In the genomic region with DNA sequence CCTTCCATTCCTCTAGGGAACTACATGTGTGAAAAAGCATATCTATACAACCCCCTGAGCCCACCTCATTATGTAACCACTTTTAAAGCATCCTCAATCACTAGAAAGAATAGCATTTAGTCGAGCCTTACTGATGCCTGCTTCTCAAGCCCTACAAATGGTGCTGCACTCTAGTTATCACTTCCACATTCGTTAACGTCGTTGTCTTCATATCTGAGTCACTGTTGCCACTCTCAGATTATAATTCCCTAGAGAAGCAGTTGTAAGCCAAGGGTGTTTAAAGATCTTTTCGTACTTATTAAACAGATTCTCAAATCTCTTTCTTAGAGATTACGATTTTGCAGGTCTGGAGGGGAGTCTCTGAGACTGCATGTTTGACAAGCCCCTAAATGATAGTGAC, we compare ENCODE assay signal across 18 cellular contexts. TPM values are rescaled to one million over a fixed set of nuclear protein-coding genes. Genes with fewer than 3 reads are reported as not detected.
A peak's percentile ranks its signal among the peaks of the same experiment; 100 is the strongest.
DNase-seq lines count a peak whose midpoint lies in the region; ATAC-seq and TF ChIP-seq lines count a peak whose summit lies in the region.
"Had no signal": no experiment of that assay in that cellular context is flagged by ENCODE, and none has a peak within 500 bp of the region (broad histone marks: within the 10 kb centered on the region; RNA-seq: fewer than 3 reads in every experiment).

No MANE protein-coding gene starts in this region.

- H3K36me3 Mint-ChIP-seq in activated T-helper 1 cell treated with anti-CD3 and anti-CD28 coated beads, Interleukin-12 subunit alpha, Interleukin-12 subunit beta, Interleukin-2, Interleukin-4 antibody, amounts not matched to agents 30 ng/mL and 10 ng/mL and 1 ng/mL, durations not matched to agents 14 hours and 24 hours and 36 hours (ENCODE audit: low read depth) = peaks cover 21% of the 10 kb centered on the region
- peaks cover 6% of the 10 kb centered on the region for H3K36me3 Mint-ChIP-seq in activated T-cell treated with anti-CD3 and anti-CD28 coated beads, Interleukin-2, amount 50 U/mL, for 24 hours (ENCODE audit: low read depth)

- no peaks in the 10 kb centered on the region for H3K9me3 Mint-ChIP-seq in activated T-helper 1 cell treated with anti-CD3 and anti-CD28 coated beads, Interleukin-12 subunit alpha, Interleukin-12 subunit beta, Interleukin-2, Interleukin-4 antibody, amounts not matched to agents 30 ng/mL and 10 ng/mL and 1 ng/mL, durations not matched to agents 14 hours and 24 hours and 36 hours
- H3K9me3 Mint-ChIP-seq in activated T-cell treated with anti-CD3 and anti-CD28 coated beads, Interleukin-2, amount 50 U/mL, for 24 hours = no peaks in the 10 kb centered on the region

- intact Hi-C loops in gastrocnemius medialis (cut with DNase I; ENCODE audit: low total_unique reads) = no loop called here
- intact Hi-C loops in activated T-helper 1 cell treated with anti-CD3 and anti-CD28 coated beads, Interleukin-12 subunit alpha, Interleukin-12 subunit beta, Interleukin-2, Interleukin-4 antibody, amounts not matched to agents 30 ng/mL and 10 ng/mL and 1 ng/mL, durations not matched to agents 14 hours and 24 hours and 36 hours (cut with micrococcal nuclease) = no loop called here

- peaks cover 0 to 62% of the 10 kb centered on the region in 2 donors for H3K36me3 ChIP-seq in gastrocnemius medialis
- H3K36me3 ChIP-seq: neutrophil had no signal

- no peak for TF ChIP-seq POLR2A in gastrocnemius medialis (IDR thresholded peaks at IDR 0.05)

- H3K27ac ChIP-seq in gastrocnemius medialis = peak overlapping the region; percentile 93 to 99 (median 96)
- H3K27ac ChIP-seq: C4-2B, colonic mucosa, esophagus squamous epithelium, neutrophil, skin epidermis had no signal

- in situ Hi-C loops in gastrocnemius medialis (cut with MboI; ENCODE audit: low sequenced_read_pairs in 4 of 4) = loop anchor here in 3 of 4 donors (25.0 kb wide), 3 partner anchors 364 to 1186 kb away; a partner anchor contains a TSS

- H3K4me1 ChIP-seq in gastrocnemius medialis = peaks cover 46 to 70% of the 10 kb centered on the region in 2 donors
- H3K4me1 ChIP-seq: colonic mucosa had no signal

- no peaks in the 10 kb centered on the region for H3K4me1 Mint-ChIP-seq in activated T-helper 1 cell treated with anti-CD3 and anti-CD28 coated beads, Interleukin-12 subunit alpha, Interleukin-12 subunit beta, Interleukin-2, Interleukin-4 antibody, amounts not matched to agents 30 ng/mL and 10 ng/mL and 1 ng/mL, durations not matched to agents 14 hours and 24 hours and 36 hours (ENCODE audit: low read depth)
- H3K4me1 Mint-ChIP-seq in activated T-cell treated with anti-CD3 and anti-CD28 coated beads, Interleukin-2, amount 50 U/mL, for 24 hours (ENCODE audit: low read depth) = peaks cover 2% of the 10 kb centered on the region

- no peaks in the 10 kb centered on the region for H3K27me3 ChIP-seq in gastrocnemius medialis
- H3K27me3 ChIP-seq: colonic mucosa, esophagus squamous epithelium, neutrophil had no signal

- H3K27me3 Mint-ChIP-seq in activated T-helper 1 cell treated with anti-CD3 and anti-CD28 coated beads, Interleukin-12 subunit alpha, Interleukin-12 subunit beta, Interleukin-2, Interleukin-4 antibody, amounts not matched to agents 30 ng/mL and 10 ng/mL and 1 ng/mL, durations not matched to agents 14 hours and 24 hours and 36 hours (ENCODE audit: insufficient read depth) = no peaks in the 10 kb centered on the region
- H3K27me3 Mint-ChIP-seq in activated T-cell treated with anti-CD3 and anti-CD28 coated beads, Interleukin-2, amount 50 U/mL, for 24 hours = no peaks in the 10 kb centered on the region

- no peak for DNase-seq in gastrocnemius medialis
- DNase-seq in HK-2 (ENCODE audit: unreplicated experiment) = no peak
- DNase-seq in activated T-helper 1 cell treated with anti-CD3 and anti-CD28 coated beads, Interleukin-12 subunit alpha, Interleukin-12 subunit beta, Interleukin-2, Interleukin-4 antibody, amounts not matched to agents 30 ng/mL and 10 ng/mL and 1 ng/mL, durations not matched to agents 14 hours and 24 hours and 36 hours (ENCODE audit: low spot score) = no peak
- no peak for DNase-seq in COLO829 (ENCODE audit: low spot score)
- no peak for DNase-seq in activated T-cell treated with anti-CD3 and anti-CD28 coated beads, Interleukin-2, amount 50 U/mL, for 24 hours
- DNase-seq: activated CD4-positive, CD25-positive, alpha-beta regulatory T cell treated with anti-CD3 and anti-CD28 coated beads, Interleukin-2, amount 50 U/mL, for 72 hours; activated T-cell treated with anti-CD3 and anti-CD28 coated beads for 4 hours; colonic mucosa; esophagus squamous epithelium; NCI-H1092; NCI-H226 had no signal

- ATAC-seq in GM18868 (IDR thresholded peaks at IDR 0.05; ENCODE audit: unreplicated experiment) (peak; percentile 94), GM21786 (IDR thresholded peaks at IDR 0.05; ENCODE audit: unreplicated experiment) (peak; percentile 81), HG03442 (IDR thresholded peaks at IDR 0.05; ENCODE audit: unreplicated experiment) (peak; percentile 71), gastrocnemius medialis (no peak)

- no peak for TF ChIP-seq CTCF in gastrocnemius medialis (IDR thresholded peaks at IDR 0.05 in 4 of 5, conservative IDR thresholded peaks at IDR 0.05 in 1 of 5)

- no peak overlapping the region for H3K27ac Mint-ChIP-seq in activated T-helper 1 cell treated with anti-CD3 and anti-CD28 coated beads, Interleukin-12 subunit alpha, Interleukin-12 subunit beta, Interleukin-2, Interleukin-4 antibody, amounts not matched to agents 30 ng/mL and 10 ng/mL and 1 ng/mL, durations not matched to agents 14 hours and 24 hours and 36 hours
- no peak overlapping the region for H3K27ac Mint-ChIP-seq in activated T-cell treated with anti-CD3 and anti-CD28 coated beads, Interleukin-2, amount 50 U/mL, for 24 hours

- H3K9me3 ChIP-seq in gastrocnemius medialis = no peaks in the 10 kb centered on the region
- H3K9me3 ChIP-seq: colonic mucosa, esophagus squamous epithelium, neutrophil had no signal

- H3K4me3 ChIP-seq in gastrocnemius medialis = no peak overlapping the region
- H3K4me3 ChIP-seq: colonic mucosa, esophagus squamous epithelium, lung, skin epidermis had no signal

- no peak overlapping the region for H3K4me3 Mint-ChIP-seq in activated T-helper 1 cell treated with anti-CD3 and anti-CD28 coated beads, Interleukin-12 subunit alpha, Interleukin-12 subunit beta, Interleukin-2, Interleukin-4 antibody, amounts not matched to agents 30 ng/mL and 10 ng/mL and 1 ng/mL, durations not matched to agents 14 hours and 24 hours and 36 hours
- H3K4me3 Mint-ChIP-seq in activated T-cell treated with anti-CD3 and anti-CD28 coated beads, Interleukin-2, amount 50 U/mL, for 24 hours = no peak overlapping the region

RNA-seq across cellular contexts. Expression of a gene that starts 16.5 kb away (rescaled TPM):
- total RNA-seq in gastrocnemius medialis = 100 to 1,000 TPM; 111 to 377 (median 324) TPM
- total RNA-seq in activated T-helper 1 cell treated with anti-CD3 and anti-CD28 coated beads, Interleukin-12 subunit alpha, Interleukin-12 subunit beta, Interleukin-2, Interleukin-4 antibody, amounts not matched to agents 30 ng/mL and 10 ng/mL and 1 ng/mL, durations not matched to agents 14 hours and 24 hours and 36 hours = 12.3 TPM in 2 replicates

Comparison
In these comparisons a context has a peak if more than half of its experiments do, and no peak if none do; other contexts are left out.
1. ATAC-seq: peak in GM18868 (single experiment), GM21786 (single experiment) and HG03442 (single experiment); none in gastrocnemius medialis (0 of 2).